In the genomic region with DNA sequence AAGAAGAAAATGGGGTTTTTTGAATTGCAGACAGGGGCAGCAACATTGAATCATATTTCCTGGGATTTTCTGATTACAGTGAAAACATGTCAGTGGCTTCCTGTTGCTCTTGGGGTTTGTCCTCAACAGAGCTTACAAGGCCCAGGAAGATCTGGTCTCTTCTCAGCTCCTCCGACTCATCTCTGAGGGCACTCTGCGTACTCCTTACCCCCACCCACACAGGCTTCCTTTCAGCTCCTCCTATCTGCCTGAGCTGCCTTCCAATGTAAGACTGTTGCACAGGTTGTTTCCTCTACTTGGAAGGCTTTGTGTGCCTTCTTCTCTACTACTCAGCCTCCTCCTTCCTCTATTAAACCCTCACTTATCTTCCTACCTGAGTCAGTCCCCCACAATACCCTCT, we compare ENCODE assay signal across 15 cellular contexts.
DNase-seq lines count a peak whose midpoint lies in the region; ATAC-seq, FAIRE-seq and TF ChIP-seq lines count a peak whose summit lies in the region.
"Had no signal": no experiment of that assay in that cellular context is flagged by ENCODE, and none has a peak within 500 bp of the region (broad histone marks: within the 10 kb centered on the region; RNA-seq: fewer than 3 reads in every experiment).

No MANE protein-coding gene starts in this region.

- ATAC-seq in IMR-90 (ENCODE audit: low read depth), result no peak
- ATAC-seq in HG03442 (IDR thresholded peaks at IDR 0.05; ENCODE audit: unreplicated experiment), result no peak
- ATAC-seq: T-helper 17 cell had no signal

- no peak overlapping the region for H2AFZ ChIP-seq in IMR-90 (replicated peaks; ENCODE audit: low read length, poor library complexity)
- peak overlapping the region; percentile 62 for H2AFZ ChIP-seq in astrocyte (ENCODE audit: low read depth, low read length)

- no peaks in the 10 kb centered on the region for H3K36me3 ChIP-seq in IMR-90 (ENCODE audit: control insufficient read depth, insufficient read depth, low read length)
- no peaks in the 10 kb centered on the region for H3K36me3 ChIP-seq in astrocyte (ENCODE audit: insufficient read depth, low read length)
- no peaks in the 10 kb centered on the region for H3K36me3 ChIP-seq in colonic mucosa

- dilution Hi-C loops in IMR-90 (cut with HindIII; ENCODE audit: low sequenced_read_pairs, unreplicated experiment), result no loop called here

- H2AK9ac ChIP-seq in IMR-90 (replicated peaks; ENCODE audit: low read depth, low read length, poor library complexity), result no peak overlapping the region

- H2BK20ac ChIP-seq in IMR-90 (ENCODE audit: low read depth, low read length), result no peak overlapping the region

- H3K27ac ChIP-seq in IMR-90 (ENCODE audit: insufficient read depth, low read length), result no peak overlapping the region
- no peak overlapping the region for H3K27ac ChIP-seq in astrocyte (ENCODE audit: low read depth, low read length)
- no peak overlapping the region for H3K27ac ChIP-seq in colonic mucosa
- H3K27ac ChIP-seq: KMS-11 had no signal

- H4K8ac ChIP-seq in IMR-90 (ENCODE audit: low read depth in 2 of 2, low read length in 2 of 2), result no peak overlapping the region

- no peak overlapping the region for H3K4me3 Mint-ChIP-seq in astrocyte (ENCODE audit: unreplicated experiment)
- H3K4me3 Mint-ChIP-seq: activated T-helper 1 cell treated with anti-CD3 and anti-CD28 coated beads, Interleukin-12 subunit alpha, Interleukin-12 subunit beta, Interleukin-2, Interleukin-4 antibody, amounts not matched to agents 30 ng/mL and 10 ng/mL and 1 ng/mL, durations not matched to agents 14 hours and 24 hours and 36 hours; memory B cell; T-helper 17 cell had no signal

- no peaks in the 10 kb centered on the region for H3K9me1 ChIP-seq in IMR-90 (ENCODE audit: insufficient read depth, low read length)

- H3K14ac ChIP-seq in IMR-90 (replicated peaks; ENCODE audit: low read depth, low read length), result no peak overlapping the region

- H3K18ac ChIP-seq in IMR-90 (ENCODE audit: low read depth, low read length), result no peak overlapping the region

- H2AK5ac ChIP-seq in IMR-90 (ENCODE audit: low read depth, low read length), result no peak overlapping the region

- H3K9ac ChIP-seq in IMR-90 (ENCODE audit: low read depth, low read length) (no peak overlapping the region), astrocyte (ENCODE audit: low read length) (no peak overlapping the region), colonic mucosa (ENCODE audit: low read depth in 2 of 2, low read length in 2 of 2) (no peak overlapping the region)
- H3K9ac ChIP-seq: KMS-11 had no signal

- POLR2A ChIA-PET in IMR-90 (lab: Charles Lee; ENCODE audit: unreplicated experiment), result no interaction called here

- no peak overlapping the region for H2BK5ac ChIP-seq in IMR-90 (ENCODE audit: low read depth, low read length, poor library complexity, severe bottlenecking)

- CTCF ChIA-PET in IMR-90 (lab: Yijun Ruan, JAX), result no interaction called here

- H3K4me1 ChIP-seq in IMR-90 (ENCODE audit: control insufficient read depth, insufficient read depth, low read length) (no peaks in the 10 kb centered on the region), astrocyte (ENCODE audit: insufficient read depth, low read length) (no peaks in the 10 kb centered on the region), colonic mucosa (no peaks in the 10 kb centered on the region)

- H3K27ac Mint-ChIP-seq in astrocyte (ENCODE audit: unreplicated experiment), result peak overlapping the region; percentile 10
- H3K27ac Mint-ChIP-seq: activated T-helper 1 cell treated with anti-CD3 and anti-CD28 coated beads, Interleukin-12 subunit alpha, Interleukin-12 subunit beta, Interleukin-2, Interleukin-4 antibody, amounts not matched to agents 30 ng/mL and 10 ng/mL and 1 ng/mL, durations not matched to agents 14 hours and 24 hours and 36 hours; memory B cell; T-helper 17 cell had no signal

- H4K5ac ChIP-seq in IMR-90 (ENCODE audit: low read depth, low read length), result no peak overlapping the region

- H3K9me3 Mint-ChIP-seq in astrocyte (ENCODE audit: unreplicated experiment), result no peaks in the 10 kb centered on the region
- H3K9me3 Mint-ChIP-seq: activated T-helper 1 cell treated with anti-CD3 and anti-CD28 coated beads, Interleukin-12 subunit alpha, Interleukin-12 subunit beta, Interleukin-2, Interleukin-4 antibody, amounts not matched to agents 30 ng/mL and 10 ng/mL and 1 ng/mL, durations not matched to agents 14 hours and 24 hours and 36 hours; memory B cell had no signal

- no peaks in the 10 kb centered on the region for H3K79me2 ChIP-seq in astrocyte (ENCODE audit: insufficient read depth, low read length)

- H3K9me3 ChIP-seq in IMR-90 (ENCODE audit: control insufficient read depth, insufficient read depth, low read length) (no peaks in the 10 kb centered on the region), astrocyte (ENCODE audit: insufficient read depth, low read depth, low read length) (no peaks in the 10 kb centered on the region), colonic mucosa (no peaks in the 10 kb centered on the region)

- TF ChIP-seq POLR2A in IMR-90 (IDR thresholded peaks at IDR 0.05; ENCODE audit: low read depth, low read length), result no peak

- no peaks in the 10 kb centered on the region for H3K27me3 Mint-ChIP-seq in astrocyte (ENCODE audit: low read depth, unreplicated experiment)
- H3K27me3 Mint-ChIP-seq: memory B cell, T-helper 17 cell had no signal

- H3K36me3 Mint-ChIP-seq in astrocyte (ENCODE audit: low read depth, unreplicated experiment), result no peaks in the 10 kb centered on the region

- no peak overlapping the region for H3K56ac ChIP-seq in IMR-90 (ENCODE audit: extremely low read depth, insufficient read depth, low read length)

- no peak overlapping the region for H3K4me2 ChIP-seq in IMR-90 (ENCODE audit: low read depth, low read length)
- no peak overlapping the region for H3K4me2 ChIP-seq in astrocyte (ENCODE audit: low read length)
- H3K4me2 ChIP-seq: KMS-11 had no signal

- no peak overlapping the region for H3K23ac ChIP-seq in IMR-90 (ENCODE audit: low read depth, low read length)

- DNase-seq in AG20443 (ENCODE audit: low spot score) (peak; percentile 9), IMR-90 (peak; percentile 1), astrocyte (ENCODE audit: low read depth) (no peak), kidney glomerular epithelial cell (lab: John Stamatoyannopoulos, UW) (peak; percentile 9), ureter (ENCODE audit: low spot score) (no peak), colonic mucosa (no peak)
- DNase-seq in stimulated activated CD4-positive, alpha-beta T cell treated with anti-CD3 and anti-CD28 coated beads, Interleukin-1b, Interleukin-23, amount 100 ng/mL, for 48 hours, result no peak
- DNase-seq: activated CD4-positive, alpha-beta T cell treated with anti-CD3 and anti-CD28 coated beads, Interleukin-2, amount 50 U/mL, for 1 hour; NCI-H1930; NCI-H69; T-helper 17 cell had no signal

- intact Hi-C loops in IMR-90 (cut with micrococcal nuclease) (no loop called here), colonic mucosa (cut with DNase I) (no loop called here)

- H3K4ac ChIP-seq in IMR-90 (ENCODE audit: low read depth, low read length), result no peak overlapping the region

- FAIRE-seq in astrocyte (lab: Jason Lieb, UNC), result no peak

- no peak overlapping the region for H2BK120ac ChIP-seq in IMR-90 (ENCODE audit: low read depth, low read length)

- H3K79me1 ChIP-seq in IMR-90 (ENCODE audit: low read depth in 1 of 2, low read length in 2 of 2), result no peaks in the 10 kb centered on the region

- TF ChIP-seq CTCF in IMR-90 (conservative IDR thresholded peaks at IDR 0.05; ENCODE audit: low read depth, low read length), result no peak
- no peak for TF ChIP-seq CTCF in astrocyte (IDR thresholded peaks at IDR 0.05; ENCODE audit: insufficient read depth, low read depth, low read length)
- no peak for TF ChIP-seq CTCF in colonic mucosa (IDR thresholded peaks at IDR 0.05)

- in situ Hi-C loops in IMR-90 (cut with MboI; ENCODE audit: low sequenced_read_pairs), result no loop called here

- no peak overlapping the region for H2BK15ac ChIP-seq in IMR-90 (ENCODE audit: low read depth, low read length)

- 75% methylated on average over 2 of the region's 2 CpGs; no CpG with 5 or more reads in 1 of the 2 experiments for whole genome bisulfite sequencing in IMR-90 (ENCODE audit: extremely low coverage in 2 of 2, insufficient read length in 1 of 2), 2 experiments

- BruUV-seq in IMR-90 (replicated peaks; lab: Mats Ljungman, UMichigan), result no TSS peak

- no peak overlapping the region for H4K91ac ChIP-seq in IMR-90 (ENCODE audit: insufficient read depth, low read depth, low read length)

- TF ChIP-seq RAD21 in IMR-90 (IDR thresholded peaks at IDR 0.05; ENCODE audit: low read length), result no peak

- H3K27me3 ChIP-seq in IMR-90 (ENCODE audit: control insufficient read depth, insufficient read depth, low read length) (no peaks in the 10 kb centered on the region; the same call in 1 of the 2 replicates), astrocyte (ENCODE audit: insufficient read depth, low read length) (no peaks in the 10 kb centered on the region), colonic mucosa (no peaks in the 10 kb centered on the region)

- peaks cover 10% of the 10 kb centered on the region for H3K4me1 Mint-ChIP-seq in astrocyte (ENCODE audit: low read depth, unreplicated experiment)
- H3K4me1 Mint-ChIP-seq: T-helper 17 cell had no signal

- H4K20me1 ChIP-seq in IMR-90 (ENCODE audit: insufficient read depth, low read length) (no peaks in the 10 kb centered on the region), astrocyte (ENCODE audit: insufficient read depth, low read length) (no peaks in the 10 kb centered on the region)

- no peak overlapping the region for H3K4me3 ChIP-seq in IMR-90 (ENCODE audit: insufficient read depth, low read depth, low read length)
- H3K4me3 ChIP-seq in astrocyte (ENCODE audit: insufficient read depth, low read depth, low read length), result no peak overlapping the region
- no peak overlapping the region for H3K4me3 ChIP-seq in colonic mucosa

TF ChIP-seq in IMR-90, 13 proteins besides CTCF, POLR2A, EP300 and RAD21 (continues in another document):
- TF ChIP-seq, protein P1, sequence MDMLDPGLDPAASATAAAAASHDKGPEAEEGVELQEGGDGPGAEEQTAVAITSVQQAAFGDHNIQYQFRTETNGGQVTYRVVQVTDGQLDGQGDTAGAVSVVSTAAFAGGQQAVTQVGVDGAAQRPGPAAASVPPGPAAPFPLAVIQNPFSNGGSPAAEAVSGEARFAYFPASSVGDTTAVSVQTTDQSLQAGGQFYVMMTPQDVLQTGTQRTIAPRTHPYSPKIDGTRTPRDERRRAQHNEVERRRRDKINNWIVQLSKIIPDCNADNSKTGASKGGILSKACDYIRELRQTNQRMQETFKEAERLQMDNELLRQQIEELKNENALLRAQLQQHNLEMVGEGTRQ (IDR thresholded peaks at IDR 0.05; ENCODE audit: low read depth, low read length), result no peak
- TF ChIP-seq MAFK (IDR thresholded peaks at IDR 0.05; ENCODE audit: low read depth, low read length), result no peak
- TF ChIP-seq, protein P2, sequence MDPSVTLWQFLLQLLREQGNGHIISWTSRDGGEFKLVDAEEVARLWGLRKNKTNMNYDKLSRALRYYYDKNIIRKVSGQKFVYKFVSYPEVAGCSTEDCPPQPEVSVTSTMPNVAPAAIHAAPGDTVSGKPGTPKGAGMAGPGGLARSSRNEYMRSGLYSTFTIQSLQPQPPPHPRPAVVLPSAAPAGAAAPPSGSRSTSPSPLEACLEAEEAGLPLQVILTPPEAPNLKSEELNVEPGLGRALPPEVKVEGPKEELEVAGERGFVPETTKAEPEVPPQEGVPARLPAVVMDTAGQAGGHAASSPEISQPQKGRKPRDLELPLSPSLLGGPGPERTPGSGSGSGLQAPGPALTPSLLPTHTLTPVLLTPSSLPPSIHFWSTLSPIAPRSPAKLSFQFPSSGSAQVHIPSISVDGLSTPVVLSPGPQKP (IDR thresholded peaks at IDR 0.05; ENCODE audit: borderline replicate concordance, low read depth, low read length), result no peak

Comparison
In these comparisons a context has a peak if more than half of its experiments do, and no peak if none do; other contexts are left out.
1. DNase-seq: peak in AG20443 (single experiment), IMR-90 (single experiment) and kidney glomerular epithelial cell (single experiment); none in astrocyte (single experiment), ureter (single experiment), stimulated activated CD4-positive, alpha-beta T cell treated with anti-CD3 and anti-CD28 coated beads, Interleukin-1b, Interleukin-23, amount 100 ng/mL, for 48 hours (single experiment) and colonic mucosa (single experiment).